ENCODE assay signal across 8 cellular contexts in genomic region chr1:16904560-16905111, GRCh38. TPM values are rescaled to one million over a fixed set of nuclear protein-coding genes. Genes with fewer than 3 reads are reported as not detected.
DNase-seq lines count a peak whose midpoint lies in the region; ATAC-seq, FAIRE-seq and TF ChIP-seq lines count a peak whose summit lies in the region.

No MANE protein-coding gene starts in this region.

- peak; percentile 63 for DNase-seq in GM04503 (ENCODE audit: low read depth)
- DNase-seq in NCI-H1092 (lab: John Stamatoyannopoulos, UW): peak; percentile 99
- peak; percentile 98 for DNase-seq in SK-N-MC (ENCODE audit: low read depth, low spot score)
- DNase-seq in activated naive CD8-positive, alpha-beta T cell treated with anti-CD3 and anti-CD28 coated beads, Interleukin-2, amount 10 ng/mL, durations not matched to agents 7 days and 5 days: peak; percentile 95
- DNase-seq in cardiac muscle cell (ENCODE audit: low read depth in 1 of 2, low spot score in 1 of 2): peak; percentile 97 to 100
- peak; percentile 94 to 99 (median 98) for DNase-seq in pancreas
- peak; percentile 100 for DNase-seq in tibial artery

- no peaks in the 10 kb centered on the region for H3K9me3 ChIP-seq in SK-N-MC (ENCODE audit: low read depth, low read length)
- no peaks in the 10 kb centered on the region for H3K9me3 ChIP-seq in cardiac muscle cell (ENCODE audit: low read depth)
- no peaks in the 10 kb centered on the region for H3K9me3 ChIP-seq in pancreas
- no peaks in the 10 kb centered on the region for H3K9me3 ChIP-seq in tibial artery

- no peak for FAIRE-seq in pancreas (lab: Jason Lieb, UNC)

- peak overlapping the region; percentile 96 for H3K9ac ChIP-seq in SK-N-MC (ENCODE audit: insufficient read length)

- POLR2A ChIA-PET in activated naive CD8-positive, alpha-beta T cell treated with anti-CD3 and anti-CD28 coated beads, Interleukin-2, amount 10 ng/mL, durations not matched to agents 7 days and 5 days (lab: Charles Lee): interaction anchor here (0.6 to 2.9 kb wide), 27 partner anchors 8 to 1067 kb away, joined by 3 to 48 read pairs (median 4); partner anchors contain the start of genes CROCC, FBXO42, NBPF1 and NECAP2

- no peak overlapping the region for H3K27ac Mint-ChIP-seq in activated naive CD8-positive, alpha-beta T cell treated with anti-CD3 and anti-CD28 coated beads, Interleukin-2, amount 10 ng/mL, durations not matched to agents 7 days and 5 days

- H3K27ac ChIP-seq in SK-N-MC (peak overlapping the region; percentile 98), cardiac muscle cell (peak overlapping the region; percentile 100), pancreas (peak overlapping the region; percentile 97 to 100 (median 99)), tibial artery (peak overlapping the region; percentile 92 to 96)

- ATAC-seq in HG02610 (IDR thresholded peaks at IDR 0.05; ENCODE audit: unreplicated experiment): peak; percentile 88
- peak; percentile 93 for ATAC-seq in activated naive CD8-positive, alpha-beta T cell treated with anti-CD3 and anti-CD28 coated beads, Interleukin-2, amount 10 ng/mL, durations not matched to agents 7 days and 5 days (ENCODE audit: low read depth)
- ATAC-seq in pancreas: peak; percentile 97 to 99 (median 98)

- no peaks in the 10 kb centered on the region for H3K36me3 Mint-ChIP-seq in activated naive CD8-positive, alpha-beta T cell treated with anti-CD3 and anti-CD28 coated beads, Interleukin-2, amount 10 ng/mL, durations not matched to agents 7 days and 5 days

- H3K36me3 ChIP-seq in SK-N-MC (ENCODE audit: insufficient read depth, low read length): no peaks in the 10 kb centered on the region
- H3K36me3 ChIP-seq in cardiac muscle cell: no peaks in the 10 kb centered on the region
- H3K36me3 ChIP-seq in pancreas: no peaks in the 10 kb centered on the region
- H3K36me3 ChIP-seq in tibial artery: no peaks in the 10 kb centered on the region

- H3K27me3 ChIP-seq in cardiac muscle cell (no peaks in the 10 kb centered on the region), pancreas (no peaks in the 10 kb centered on the region), tibial artery (no peaks in the 10 kb centered on the region)

- H3K4me3 ChIP-seq in SK-N-MC (peak overlapping the region; percentile 88), cardiac muscle cell (peak overlapping the region; percentile 31), pancreas (peak overlapping the region; percentile 6 to 45 (median 28)), tibial artery (peak overlapping the region; percentile 52 to 57)

- TF ChIP-seq CTCF in cardiac muscle cell (IDR thresholded peaks at IDR 0.05; ENCODE audit: low read depth, low read length) (no peak), pancreas (IDR thresholded peaks at IDR 0.05) (no peak), tibial artery (IDR thresholded peaks at IDR 0.05) (no peak)

- no peaks in the 10 kb centered on the region for H3K27me3 Mint-ChIP-seq in activated naive CD8-positive, alpha-beta T cell treated with anti-CD3 and anti-CD28 coated beads, Interleukin-2, amount 10 ng/mL, durations not matched to agents 7 days and 5 days

- intact Hi-C loops in pancreas (cut with DNase I): no loop called here
- intact Hi-C loops in tibial artery (cut with DNase I; ENCODE audit: low total_unique reads): no loop called here

- WGBS in pancreas, 2 donors: 0% methylated on average over 27 of the region's 27 CpGs

- H3K4me1 ChIP-seq in cardiac muscle cell (ENCODE audit: low read depth): peaks cover 17% of the 10 kb centered on the region
- peaks cover 0 to 8% (median 0%) of the 10 kb centered on the region in 3 donors for H3K4me1 ChIP-seq in pancreas
- H3K4me1 ChIP-seq in tibial artery: peaks cover 0 to 16% (median 9%) of the 10 kb centered on the region in 4 donors

- H3K4me1 Mint-ChIP-seq in activated naive CD8-positive, alpha-beta T cell treated with anti-CD3 and anti-CD28 coated beads, Interleukin-2, amount 10 ng/mL, durations not matched to agents 7 days and 5 days: peaks cover 34% of the 10 kb centered on the region

- H3K4me3 Mint-ChIP-seq in activated naive CD8-positive, alpha-beta T cell treated with anti-CD3 and anti-CD28 coated beads, Interleukin-2, amount 10 ng/mL, durations not matched to agents 7 days and 5 days: no peak overlapping the region

- H3K9me3 Mint-ChIP-seq in activated naive CD8-positive, alpha-beta T cell treated with anti-CD3 and anti-CD28 coated beads, Interleukin-2, amount 10 ng/mL, durations not matched to agents 7 days and 5 days: no peaks in the 10 kb centered on the region

RNA-seq across cellular contexts. Expression of gene RNU1-2, which starts 8.9 kb away (rescaled TPM):
- total RNA-seq in activated naive CD8-positive, alpha-beta T cell treated with anti-CD3 and anti-CD28 coated beads, Interleukin-2, amount 10 ng/mL, durations not matched to agents 7 days and 5 days: 1,000 to 10,000 TPM; 3,257 to 3,430 TPM
- under 0.01 TPM in 2 replicates for total RNA-seq in cardiac muscle cell
- polyA plus RNA-seq in cardiac muscle cell: 3.8 TPM in 1 of 2 replicates, not detected in the other
- total RNA-seq in pancreas: 1,000 to 10,000 TPM in 4 of 6 donors, 100 to 1,000 TPM in 2; 687 to 5,169 (median 2,340) TPM
- not detected for polyA plus RNA-seq in pancreas

RNA-seq across cellular contexts. Expression of gene CROCC, which starts 17.1 kb away (rescaled TPM):
- total RNA-seq in activated naive CD8-positive, alpha-beta T cell treated with anti-CD3 and anti-CD28 coated beads, Interleukin-2, amount 10 ng/mL, durations not matched to agents 7 days and 5 days: 10 to 100 TPM; 63.0 to 69.8 TPM
- total RNA-seq in cardiac muscle cell (17.9 and 30.3 TPM in 2 replicates), pancreas (10 to 100 TPM in 5 of 6 donors, 1 to 10 TPM in 1; 8.1 to 18.3 (median 13.6) TPM)
- polyA plus RNA-seq in cardiac muscle cell (12.1 and 14.6 TPM in 2 replicates), pancreas (100 to 1,000 TPM in 1 of 2 donors, 10 to 100 TPM in 1; 52.6 to 101 TPM)

Comparison
In these comparisons a context has a peak if more than half of its experiments do, and no peak if none do; other contexts are left out.
1. Peak in every context shown above with its lines: DNase-seq, ATAC-seq, H3K4me3 ChIP-seq and H3K27ac ChIP-seq.
2. H3K4me3 ChIP-seq: peak in every context shown above with its lines; median percentile 88 in SK-N-MC; 54 in tibial artery; 31 in cardiac muscle cell; 28 in pancreas.
3. RNA of gene RNU1-2, which starts 8.9 kb away (total RNA-seq): 3,257 to 3,430 TPM in activated naive CD8-positive, alpha-beta T cell treated with anti-CD3 and anti-CD28 coated beads, Interleukin-2, amount 10 ng/mL, durations not matched to agents 7 days and 5 days and 687 to 5,169 TPM in pancreas; under 0.01 TPM in cardiac muscle cell; every median in the first group is over 100 times any median in the second.